In genomic region chr3:51642462-51642861, GRCh38 we compare ENCODE assay signal across 12 cellular contexts. TPM values are rescaled to one million over a fixed set of nuclear protein-coding genes. Genes with fewer than 3 reads are reported as not detected.
DNase-seq lines count a peak whose midpoint lies in the region; ATAC-seq, FAIRE-seq and TF ChIP-seq lines count a peak whose summit lies in the region.
"Had no signal": no experiment of that assay in that cellular context is flagged by ENCODE, and none has a peak within 500 bp of the region (broad histone marks: within the 10 kb centered on the region; RNA-seq: fewer than 3 reads in every experiment).

No MANE protein-coding gene starts in this region.

- H3K27ac ChIP-seq in SU-DHL-6 (ENCODE audit: low read depth, low read length) (no peak overlapping the region), transverse colon (no peak overlapping the region)

- no peak overlapping the region for H2AFZ ChIP-seq in SU-DHL-6 (ENCODE audit: low read depth, low read length, severe bottlenecking)

- H3K9me3 Mint-ChIP-seq in activated CD4-positive, alpha-beta memory T cell treated with anti-CD3 and anti-CD28 coated beads, Interleukin-2, amount 10 ng/mL, durations not matched to agents 7 days and 5 days: no peaks in the 10 kb centered on the region

- peaks cover 15% of the 10 kb centered on the region for H3K36me3 ChIP-seq in BE2C
- H3K36me3 ChIP-seq in SU-DHL-6 (ENCODE audit: low read length): 0 out of 2 replicates have a peak, but pooled peaks cover 3% of the 10 kb centered on the region
- peaks cover 0 to 74% (median 37%) of the 10 kb centered on the region in 4 donors for H3K36me3 ChIP-seq in transverse colon

- H3K79me2 ChIP-seq in SU-DHL-6 (ENCODE audit: insufficient read depth, low read length): no peaks in the 10 kb centered on the region

- H3K4me3 Mint-ChIP-seq in activated CD4-positive, alpha-beta memory T cell treated with anti-CD3 and anti-CD28 coated beads, Interleukin-2, amount 10 ng/mL, durations not matched to agents 7 days and 5 days: no peak overlapping the region

- H3F3A ChIP-seq in SU-DHL-6 (ENCODE audit: insufficient read depth): no peaks in the 10 kb centered on the region

- intact Hi-C loops in transverse colon (cut with DNase I; ENCODE audit: low total_unique reads): no loop called here

- DNase-seq in BE2C: no peak
- no peak for DNase-seq in GM12892 (ENCODE audit: insufficient read length)
- DNase-seq in iris pigment epithelial cell (ENCODE audit: low read depth): peak; percentile 25
- DNase-seq in amygdala (lab: John Stamatoyannopoulos, UW): no peak
- DNase-seq in activated CD4-positive, alpha-beta memory T cell treated with anti-CD3 and anti-CD28 coated beads, Interleukin-2, amount 10 ng/mL, durations not matched to agents 7 days and 5 days: no peak
- DNase-seq in transverse colon: no peak
- DNase-seq: activated naive CD4-positive, alpha-beta T cell treated with Interleukin-2 at 50 U/mL for 16 hours; MG63; stimulated activated naive CD8-positive, alpha-beta T cell treated with anti-CD3 and anti-CD28 coated beads, Interleukin-15, Interleukin-2, amounts not matched to agents 100 U/mL and 50 U/mL, for 24 hours had no signal

- TF ChIP-seq CTCF in BE2C (IDR thresholded peaks at IDR 0.05; ENCODE audit: low read depth, low read length) (peak; percentile 38), SU-DHL-6 (IDR thresholded peaks at IDR 0.05; ENCODE audit: insufficient read depth, low read length, poor library complexity, severe bottlenecking) (peak; percentile 26), transverse colon (IDR thresholded peaks at IDR 0.05) (peak in 2 of 5 experiments; percentile 11 to 15)

- POLR2A ChIA-PET in activated CD4-positive, alpha-beta memory T cell treated with anti-CD3 and anti-CD28 coated beads, Interleukin-2, amount 10 ng/mL, durations not matched to agents 7 days and 5 days (lab: Charles Lee): no interaction called here

- no peaks in the 10 kb centered on the region for H3K4me1 ChIP-seq in BE2C
- no peaks in the 10 kb centered on the region for H3K4me1 ChIP-seq in transverse colon

- FAIRE-seq in GM12892 (lab: Jason Lieb, UNC): peak; percentile 17

- H3K27me3 Mint-ChIP-seq in activated CD4-positive, alpha-beta memory T cell treated with anti-CD3 and anti-CD28 coated beads, Interleukin-2, amount 10 ng/mL, durations not matched to agents 7 days and 5 days: no peaks in the 10 kb centered on the region

- no peaks in the 10 kb centered on the region for H3K9me2 ChIP-seq in SU-DHL-6 (replicated peaks; ENCODE audit: insufficient read depth, low read length)

- TF ChIP-seq EP300 in transverse colon (IDR thresholded peaks at IDR 0.05; ENCODE audit: low read depth): no peak

- H3K4me3 ChIP-seq in BE2C (ENCODE audit: low read depth, low read length): no peak overlapping the region
- H3K4me3 ChIP-seq in SU-DHL-6 (ENCODE audit: insufficient read depth, low read length, poor library complexity, severe bottlenecking): no peak overlapping the region
- H3K4me3 ChIP-seq in transverse colon: no peak overlapping the region
- H3K4me3 ChIP-seq: MG63 had no signal

- H3K36me3 Mint-ChIP-seq in activated CD4-positive, alpha-beta memory T cell treated with anti-CD3 and anti-CD28 coated beads, Interleukin-2, amount 10 ng/mL, durations not matched to agents 7 days and 5 days (ENCODE audit: low read depth): peaks cover 56% of the 10 kb centered on the region

- no peaks in the 10 kb centered on the region for H3K4me1 Mint-ChIP-seq in activated CD4-positive, alpha-beta memory T cell treated with anti-CD3 and anti-CD28 coated beads, Interleukin-2, amount 10 ng/mL, durations not matched to agents 7 days and 5 days

- H3K27ac Mint-ChIP-seq in activated CD4-positive, alpha-beta memory T cell treated with anti-CD3 and anti-CD28 coated beads, Interleukin-2, amount 10 ng/mL, durations not matched to agents 7 days and 5 days: no peak overlapping the region

- no peaks in the 10 kb centered on the region for H3K27me3 ChIP-seq in BE2C
- no peaks in the 10 kb centered on the region for H3K27me3 ChIP-seq in SU-DHL-6 (ENCODE audit: low read length)
- H3K27me3 ChIP-seq in transverse colon: no peaks in the 10 kb centered on the region
- H3K27me3 ChIP-seq: MG63 had no signal

- no peak for ATAC-seq in HG02885 (IDR thresholded peaks at IDR 0.05; ENCODE audit: poor library complexity, unreplicated experiment)
- ATAC-seq: sciatic nerve; stimulated activated naive CD8-positive, alpha-beta T cell treated with anti-CD3 and anti-CD28 coated beads, Interleukin-15, Interleukin-2, amounts not matched to agents 100 U/mL and 50 U/mL, for 24 hours had no signal

- no peaks in the 10 kb centered on the region for H4K20me1 ChIP-seq in SU-DHL-6 (ENCODE audit: low read depth, low read length)

- H3K9me3 ChIP-seq in BE2C (no peaks in the 10 kb centered on the region), SU-DHL-6 (ENCODE audit: insufficient read depth, low read length) (no peaks in the 10 kb centered on the region), transverse colon (no peaks in the 10 kb centered on the region)
- H3K9me3 ChIP-seq: MG63 had no signal

- CTCF ChIA-PET in activated CD4-positive, alpha-beta memory T cell treated with anti-CD3 and anti-CD28 coated beads, Interleukin-2, amount 10 ng/mL, durations not matched to agents 7 days and 5 days (lab: Charles Lee): interaction anchor here (0.6 to 7.1 kb wide), 9 partner anchors 9 to 160 kb away, joined by 3 to 53 read pairs (median 4); partner anchors contain the start of genes DCAF1 and TEX264

- H3K9ac ChIP-seq in SU-DHL-6 (ENCODE audit: low read length): no peak overlapping the region

- WGBS in transverse colon (ENCODE audit: low coverage in 1 of 2), 2 donors: 14 to 28% methylated on average over 2 of the region's 2 CpGs

- H3K4me2 ChIP-seq in SU-DHL-6 (ENCODE audit: low read depth, low read length, poor library complexity, severe bottlenecking): no peak overlapping the region

- in situ Hi-C loops in transverse colon (cut with MboI; ENCODE audit: low pct_ligation_motif_present in 1 of 4, low pct_unique_long_range_greater_than_20kb in 1 of 4, low sequenced_read_pairs in 3 of 4): no loop called here

- TF ChIP-seq POLR2A in GM12892 (IDR thresholded peaks at IDR 0.05; ENCODE audit: low read depth, low read length): no peak
- no peak for TF ChIP-seq POLR2A in transverse colon (IDR thresholded peaks at IDR 0.05)

RNA-seq across cellular contexts. Expression of gene TEX264, which starts 28.6 kb away (rescaled TPM):
- polyA plus RNA-seq in BE2C (2012; ENCODE audit: insufficient read depth, insufficient read length, low read depth): 51.9 TPM
- polyA plus RNA-seq in GM12892 (2012; ENCODE audit: missing spikeins): 23.9 TPM
- 100 to 1,000 TPM; 103 to 108 TPM for total RNA-seq in activated CD4-positive, alpha-beta memory T cell treated with anti-CD3 and anti-CD28 coated beads, Interleukin-2, amount 10 ng/mL, durations not matched to agents 7 days and 5 days
- total RNA-seq in transverse colon: 100 to 1,000 TPM in 1 of 4 donors, 10 to 100 TPM in 3; 60.9 to 116 (median 88.2) TPM
